ENCODE assay signal across 15 cellular contexts in the genomic region with DNA sequence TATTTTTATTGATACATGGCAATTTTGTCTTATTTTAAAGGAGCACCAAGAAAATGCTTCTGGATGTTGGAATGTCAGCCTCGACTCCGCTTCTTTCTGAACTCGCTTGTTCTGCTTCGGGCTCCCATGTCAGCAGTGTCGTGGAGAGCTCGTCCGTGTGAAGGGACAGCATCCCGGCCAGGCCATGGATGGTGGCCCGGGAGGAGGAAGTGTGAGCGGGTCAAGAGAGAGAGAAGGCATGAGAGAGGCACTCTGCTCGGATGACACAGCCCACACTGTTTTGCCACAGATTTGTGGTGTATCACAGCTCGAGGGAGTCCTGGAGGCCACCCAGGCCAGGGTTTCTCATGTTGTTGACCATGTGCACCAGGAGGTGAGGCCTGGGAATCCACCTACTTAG.
DNase-seq lines count a peak whose midpoint lies in the region; ATAC-seq, FAIRE-seq and TF ChIP-seq lines count a peak whose summit lies in the region.
"Had no signal": no experiment of that assay in that cellular context is flagged by ENCODE, and none has a peak within 500 bp of the region (broad histone marks: within the 10 kb centered on the region; RNA-seq: fewer than 3 reads in every experiment).

No MANE protein-coding gene starts in this region.

- no peak overlapping the region for H3K14ac ChIP-seq in H1 (ENCODE audit: insufficient read length)

- no peak overlapping the region for H2BK12ac ChIP-seq in H1 (ENCODE audit: low read depth, low read length)

- DNase-seq in CD14-positive monocyte (ENCODE audit: low spot score) (no peak), H1 (ENCODE audit: low read depth in 1 of 2, low spot score in 2 of 2) (no peak), nephron progenitor cell (no peak), spleen (no peak), ovary (no peak), DMS79 treated with DMSO at 0.1 percent for 48 hours (lab: John Stamatoyannopoulos, UW) (no peak)
- no peak for DNase-seq in activated CD4-positive, CD25-positive, alpha-beta regulatory T cell (lab: John Stamatoyannopoulos, UW)
- DNase-seq: Caco-2, NCI-H446, NCI-H748 treated with DMSO at 0.1 percent for 48 hours, PC-3 had no signal

- H4K8ac ChIP-seq in H1 (ENCODE audit: extremely low read depth, insufficient read depth, low read length) = no peak overlapping the region

- H3K4me3 Mint-ChIP-seq in CD14-positive monocyte (peak overlapping the region; percentile 28 to 84), nephron progenitor cell (no peak overlapping the region)

- no peak overlapping the region for H4K91ac ChIP-seq in H1 (replicated peaks; ENCODE audit: insufficient read length, low read length)

- H3K79me2 ChIP-seq in H1 (ENCODE audit: control insufficient read depth in 1 of 2, insufficient read depth in 2 of 2, low read length in 2 of 2) = no peaks in the 10 kb centered on the region

- no peak overlapping the region for H4K5ac ChIP-seq in H1 (ENCODE audit: insufficient read length, low read depth, low read length)

- intact Hi-C loops in CD14-positive monocyte (cut with micrococcal nuclease) = no loop called here
- intact Hi-C loops in spleen (cut with DNase I; ENCODE audit: low total_unique reads) = no loop called here
- intact Hi-C loops in ovary (cut with DNase I) = no loop called here

- 89% methylated on average over 12 of the region's 12 CpGs; no CpG with 5 or more reads in 1 of the 2 experiments for WGBS in H1 (ENCODE audit: extremely low coverage in 1 of 2, insufficient coverage in 1 of 2, insufficient read length in 1 of 2, insufficient replicate concordance in 2 of 2, low coverage in 1 of 2, low lambda C conversion rate in 2 of 2, missing lambda C conversion rate in 1 of 2), 2 experiments
- WGBS in spleen, 5 donors = 55 to 71% (median 69%) methylated on average over 12 of the region's 12 CpGs
- 87 to 89% (median 89%) methylated on average over 12 of the region's 12 CpGs for WGBS in ovary, 3 donors

- H4K20me1 ChIP-seq in H1 (replicated peaks in 1 of 2; ENCODE audit: control insufficient read depth in 1 of 2, insufficient read depth in 2 of 2, low read length in 2 of 2) = no peaks in the 10 kb centered on the region

- no peaks in the 10 kb centered on the region for H3K36me3 Mint-ChIP-seq in CD14-positive monocyte
- H3K36me3 Mint-ChIP-seq in nephron progenitor cell (ENCODE audit: low read depth) = no peaks in the 10 kb centered on the region

- H3K9me3 Mint-ChIP-seq in CD14-positive monocyte = peaks cover 0 to 5% (median 0%) of the 10 kb centered on the region in 7 donors
- H3K9me3 Mint-ChIP-seq in nephron progenitor cell = no peaks in the 10 kb centered on the region

- no peak overlapping the region for H2AK5ac ChIP-seq in H1 (ENCODE audit: low read depth, low read length)

- H2AFZ ChIP-seq in H1 (ENCODE audit: low read length) = peak overlapping the region; percentile 90; the same call in 1 of the 2 replicates

- H3K4me1 ChIP-seq in H1 (replicated peaks in 1 of 4; ENCODE audit: control insufficient read depth in 3 of 4, insufficient read depth in 4 of 4, low read length in 3 of 4) (peaks cover 0 to 3% (median under 1%) of the 10 kb centered on the region in 4 experiments; a peak in 4 of 7 replicates), spleen (peaks cover 0 to 16% (median 0%) of the 10 kb centered on the region in 6 donors), ovary (ENCODE audit: insufficient read depth) (no peaks in the 10 kb centered on the region)
- H3K4me1 ChIP-seq: A549 had no signal

- H3K23ac ChIP-seq in H1 (ENCODE audit: insufficient read length) = no peak overlapping the region

- no peak for FAIRE-seq in H1 (lab: Jason Lieb, UNC)
- FAIRE-seq: A549 had no signal

- TF ChIP-seq EP300 in H1 (IDR thresholded peaks at IDR 0.05; ENCODE audit: borderline replicate concordance in 1 of 2, low read depth in 2 of 2, low read length in 2 of 2) (no peak), ovary (IDR thresholded peaks at IDR 0.05) (no peak)

- H3K27ac Mint-ChIP-seq in CD14-positive monocyte (peak overlapping the region in 2 of 7 donors; percentile 19 to 69), nephron progenitor cell (peak overlapping the region; percentile 48)

- POLR2A ChIA-PET in H1 (lab: Charles Lee; ENCODE audit: partially characterized antibody) = no interaction called here

- H3K23me2 ChIP-seq in H1 (ENCODE audit: low read depth, low read length) = no peaks in the 10 kb centered on the region

- H3K4me2 ChIP-seq in H1 (ENCODE audit: insufficient read depth in 1 of 2, low read depth in 2 of 2, low read length in 2 of 2) = no peak overlapping the region
- H3K4me2 ChIP-seq: A549 had no signal

- no peak for TF ChIP-seq CTCF in CD14-positive monocyte (IDR thresholded peaks at IDR 0.05)
- TF ChIP-seq CTCF in H1 (IDR thresholded peaks at IDR 0.05; ENCODE audit: control extremely low read depth in 1 of 3, insufficient read depth in 1 of 3, low read depth in 1 of 3, low read length in 3 of 3) = no peak
- no peak for TF ChIP-seq CTCF in nephron progenitor cell (IDR thresholded peaks at IDR 0.05)
- no peak for TF ChIP-seq CTCF in spleen (IDR thresholded peaks at IDR 0.05 in 8 of 11, conservative IDR thresholded peaks at IDR 0.05 in 3 of 11)
- no peak for TF ChIP-seq CTCF in ovary (IDR thresholded peaks at IDR 0.05)

- H3K56ac ChIP-seq in H1 (replicated peaks; ENCODE audit: insufficient read length, low read depth, low read length) = no peak overlapping the region

- no peak overlapping the region for H3K9ac ChIP-seq in H1 (replicated peaks in 1 of 4; ENCODE audit: extremely low read depth in 1 of 4, low read depth in 3 of 4, low read length in 3 of 4)

- TF ChIP-seq POLR2A in H1 (IDR thresholded peaks at IDR 0.05; ENCODE audit: control extremely low read depth in 1 of 2, low read depth in 2 of 2, low read length in 2 of 2) = no peak
- TF ChIP-seq POLR2A in spleen (IDR thresholded peaks at IDR 0.05) = no peak
- TF ChIP-seq POLR2A in ovary (IDR thresholded peaks at IDR 0.05) = no peak

- CTCF ChIA-PET in H1 (lab: Charles Lee; ENCODE audit: partially characterized antibody) = no interaction called here

- H3K4me3 ChIP-seq in H1 (ENCODE audit: extremely low read depth in 1 of 4, insufficient read depth in 2 of 4, low read depth in 3 of 4, low read length in 4 of 4) (no peak overlapping the region), spleen (peak overlapping the region in 1 of 8 donors; percentile 30), ovary (no peak overlapping the region)
- H3K4me3 ChIP-seq: A549 had no signal

- no peak overlapping the region for H2BK5ac ChIP-seq in H1 (ENCODE audit: low read depth, low read length)

- no peak overlapping the region for H2BK15ac ChIP-seq in H1 (ENCODE audit: low read length)

- H3K4ac ChIP-seq in H1 (replicated peaks; ENCODE audit: insufficient read length, low read depth, low read length) = no peak overlapping the region

- H3K9me3 ChIP-seq in H1 (ENCODE audit: insufficient read depth in 2 of 2, low read depth in 1 of 2, low read length in 1 of 2) (no peaks in the 10 kb centered on the region), spleen (no peaks in the 10 kb centered on the region), ovary (no peaks in the 10 kb centered on the region)
- H3K9me3 ChIP-seq: A549, Caco-2 had no signal

- H3K27me3 Mint-ChIP-seq in CD14-positive monocyte (ENCODE audit: low read depth in 3 of 3) (peaks cover 0 to 9% (median 2%) of the 10 kb centered on the region in 3 donors), nephron progenitor cell (ENCODE audit: low read depth, poor library complexity) (peaks cover 3% of the 10 kb centered on the region)

- H3K27me3 ChIP-seq in H1 (replicated peaks in 1 of 4; ENCODE audit: control insufficient read depth in 3 of 4, extremely low read depth in 1 of 4, insufficient read depth in 3 of 4, low read length in 3 of 4) (no peaks in the 10 kb centered on the region), spleen (replicated peaks in 1 of 7) (no peaks in the 10 kb centered on the region), ovary (no peaks in the 10 kb centered on the region)

- H3K36me3 ChIP-seq in H1 (ENCODE audit: control insufficient read depth in 2 of 4, insufficient read depth in 4 of 4, low read length in 3 of 4) = no peaks in the 10 kb centered on the region
- H3K36me3 ChIP-seq in spleen = no peaks in the 10 kb centered on the region
- H3K36me3 ChIP-seq in ovary = no peaks in the 10 kb centered on the region

- no peaks in the 10 kb centered on the region for H3K79me1 ChIP-seq in H1 (ENCODE audit: low read depth, low read length)

- ATAC-seq in GM18502 (IDR thresholded peaks at IDR 0.05; ENCODE audit: poor library complexity, unreplicated experiment) = no peak
- ATAC-seq: A549, HCT116, PC-3 had no signal

- no peak overlapping the region for H3K18ac ChIP-seq in H1 (ENCODE audit: extremely low read depth, low read length)

- no peak for TF ChIP-seq RAD21 in H1 (IDR thresholded peaks at IDR 0.05 in 1 of 2, conservative IDR thresholded peaks at IDR 0.05 in 1 of 2; ENCODE audit: low read depth in 2 of 2, low read length in 2 of 2)

- no peak overlapping the region for H3K27ac ChIP-seq in H1 (ENCODE audit: low read depth, low read length)
- peak overlapping the region; percentile 3 to 92 (median 79) for H3K27ac ChIP-seq in spleen
- no peak overlapping the region for H3K27ac ChIP-seq in ovary
- H3K27ac ChIP-seq: A549, HL-60 had no signal

- H2BK20ac ChIP-seq in H1 (ENCODE audit: low read length) = no peak overlapping the region

- peaks cover 16% of the 10 kb centered on the region for H3K4me1 Mint-ChIP-seq in CD14-positive monocyte
- H3K4me1 Mint-ChIP-seq in nephron progenitor cell = peaks cover 16% of the 10 kb centered on the region

- no peak overlapping the region for H2BK120ac ChIP-seq in H1 (replicated peaks; ENCODE audit: low read depth, low read length)

TF ChIP-seq in H1, 55 proteins besides CTCF, POLR2A, EP300 and RAD21:
- TF ChIP-seq KDM1A (IDR thresholded peaks at IDR 0.05; ENCODE audit: borderline replicate concordance, low read length) = no peak
- no peak for TF ChIP-seq NRF1 (IDR thresholded peaks at IDR 0.05; ENCODE audit: low read depth, low read length)
TF ChIP-seq in H1: peak in this region for 0.

Comparison
In these comparisons a context has a peak if more than half of its experiments do, and no peak if none do; other contexts are left out.
1. H3K27ac ChIP-seq: peak in spleen (8 of 8); none in H1 (single experiment) and ovary (0 of 2).